8 cellular contexts compared by ENCODE assay signal in genomic region chr11:122202951-122203456, GRCh38.
DNase-seq lines count a peak whose midpoint lies in the region; ATAC-seq and TF ChIP-seq lines count a peak whose summit lies in the region.

No MANE protein-coding gene starts in this region.

- H3K9me3 ChIP-seq in RWPE2 (ENCODE audit: severe bottlenecking): no peaks in the 10 kb centered on the region
- no peaks in the 10 kb centered on the region for H3K9me3 ChIP-seq in iPS-15b (ENCODE audit: control insufficient read depth, insufficient read depth, low read length)
- no peaks in the 10 kb centered on the region for H3K9me3 ChIP-seq in gastrocnemius medialis

- H3K9ac ChIP-seq in iPS-15b (ENCODE audit: low read depth, low read length): no peak overlapping the region

- peaks cover 33% of the 10 kb centered on the region for H3K4me1 ChIP-seq in RWPE2 (ENCODE audit: insufficient read depth, poor library complexity, severe bottlenecking)
- H3K4me1 ChIP-seq in iPS-15b (ENCODE audit: control insufficient read depth, insufficient read depth, low read length): peaks cover 2% of the 10 kb centered on the region
- H3K4me1 ChIP-seq in gastrocnemius medialis: peaks cover 10 to 21% of the 10 kb centered on the region in 2 donors

- ATAC-seq in GM18511 (IDR thresholded peaks at IDR 0.05; ENCODE audit: unreplicated experiment): peak; percentile 77
- peak; percentile 76 for ATAC-seq in HG03196 (IDR thresholded peaks at IDR 0.05; ENCODE audit: unreplicated experiment)
- ATAC-seq in RWPE2 (ENCODE audit: low read depth): peak; percentile 85
- ATAC-seq in gastrocnemius medialis: peak; percentile 87 to 90

- H3K27me3 ChIP-seq in RWPE2 (ENCODE audit: insufficient read depth, poor library complexity, severe bottlenecking) (no peaks in the 10 kb centered on the region), iPS-15b (ENCODE audit: control insufficient read depth, insufficient read depth, low read length) (peaks cover 13% of the 10 kb centered on the region), gastrocnemius medialis (no peaks in the 10 kb centered on the region)

- H3K36me3 ChIP-seq in RWPE2 (ENCODE audit: low read depth) (no peaks in the 10 kb centered on the region), iPS-15b (ENCODE audit: control insufficient read depth, insufficient read depth, low read length) (no peaks in the 10 kb centered on the region), gastrocnemius medialis (no peaks in the 10 kb centered on the region)

- peak; percentile 41 for DNase-seq in AG09309 (ENCODE audit: low read depth)
- DNase-seq in RWPE2 (ENCODE audit: low spot score): peak; percentile 73
- peak; percentile 92 for DNase-seq in astrocyte of the hippocampus (ENCODE audit: low read depth, low spot score)
- DNase-seq in gastrocnemius medialis: peak; percentile 41 to 63
- DNase-seq in foreskin melanocyte: no peak

- no peak for TF ChIP-seq POLR2A in gastrocnemius medialis (IDR thresholded peaks at IDR 0.05)

- H3K27ac ChIP-seq in RWPE2 (ENCODE audit: poor library complexity, severe bottlenecking) (peak overlapping the region; percentile 98), gastrocnemius medialis (peak overlapping the region in 1 of 4 donors; percentile 22)

- in situ Hi-C loops in gastrocnemius medialis (cut with MboI; ENCODE audit: low sequenced_read_pairs in 4 of 4): loop anchor here (10.0 kb wide), 4 partner anchors 88 to 548 kb away; partner anchors contain the start of gene BLID (in 1 of the 4)

- H3K4me3 ChIP-seq in AG09309 (ENCODE audit: control insufficient read depth, low read depth, low read length) (peak overlapping the region; percentile 57), RWPE2 (ENCODE audit: severe bottlenecking) (peak overlapping the region; percentile 24), iPS-15b (ENCODE audit: low read depth, low read length) (peak overlapping the region; percentile 48), gastrocnemius medialis (peak overlapping the region; percentile 17 to 35 (median 28))

- intact Hi-C loops in gastrocnemius medialis (cut with DNase I; ENCODE audit: low total_unique reads): loop anchor here (1.0 to 2.0 kb wide), 3 partner anchors 94 to 547 kb away; no protein-coding TSS in a partner anchor

- TF ChIP-seq CTCF in AG09309 (IDR thresholded peaks at IDR 0.05; ENCODE audit: control insufficient read depth, insufficient read depth, low read depth, low read length, missing control alignments): peak; percentile 100
- TF ChIP-seq CTCF in RWPE2 (IDR thresholded peaks at IDR 0.05; ENCODE audit: poor library complexity, severe bottlenecking): peak; percentile 98
- TF ChIP-seq CTCF in gastrocnemius medialis (IDR thresholded peaks at IDR 0.05 in 4 of 5, conservative IDR thresholded peaks at IDR 0.05 in 1 of 5): peak; percentile 88 to 97 (median 93)
